ENCODE assay signal across 8 cellular contexts in genomic region chr1:74468982-74469603, GRCh38. TPM values are rescaled to one million over a fixed set of nuclear protein-coding genes. Genes with fewer than 3 reads are reported as not detected.
A peak's percentile ranks its signal among the peaks of the same experiment; 100 is the strongest.
DNase-seq lines count a peak whose midpoint lies in the region; ATAC-seq lines count a peak whose summit lies in the region.

No MANE protein-coding gene starts in this region.

- ATAC-seq in Right ventricle myocardium superior (ENCODE audit: poor library complexity): peak; percentile 71

- DNase-seq in Right ventricle myocardium superior (no peak), cardiac septum (ENCODE audit: low spot score) (no peak), NAMALWA (ENCODE audit: low spot score) (peak; percentile 48), SW480 (ENCODE audit: low spot score) (peak; percentile 47), glomerular endothelial cell (ENCODE audit: extremely low read depth, low read depth, low spot score) (peak; percentile 12), stromal cell of bone marrow (ENCODE audit: low read depth) (peak; percentile 38), activated gamma-delta T cell (lab: John Stamatoyannopoulos, UW) (no peak)
- DNase-seq in activated CD4-positive, CD25-positive, alpha-beta regulatory T cell (lab: John Stamatoyannopoulos, UW): no peak

- intact Hi-C loops in Right ventricle myocardium superior (cut with DNase I) (no loop called here), cardiac septum (cut with DNase I) (loop anchor here (10.0 kb wide), 1 partner anchor 234 kb away; the partner anchor contains the start of gene TNNI3K)

RNA-seq across cellular contexts. Expression of gene LRRC53, which starts 43.3 kb away (rescaled TPM):
- total RNA-seq in Right ventricle myocardium superior (not detected), cardiac septum (not detected), glomerular endothelial cell (not detected in 2 replicates)

Comparison
In these comparisons a context has a peak if more than half of its experiments do, and no peak if none do; other contexts are left out.
1. DNase-seq: peak in NAMALWA (single experiment), SW480 (single experiment), glomerular endothelial cell (single experiment) and stromal cell of bone marrow (single experiment); none in Right ventricle myocardium superior (single experiment), cardiac septum (single experiment), activated CD4-positive, CD25-positive, alpha-beta regulatory T cell (0 of 4) and activated gamma-delta T cell (single experiment).